ENCODE assay signal across 1 cellular context in the genomic region with DNA sequence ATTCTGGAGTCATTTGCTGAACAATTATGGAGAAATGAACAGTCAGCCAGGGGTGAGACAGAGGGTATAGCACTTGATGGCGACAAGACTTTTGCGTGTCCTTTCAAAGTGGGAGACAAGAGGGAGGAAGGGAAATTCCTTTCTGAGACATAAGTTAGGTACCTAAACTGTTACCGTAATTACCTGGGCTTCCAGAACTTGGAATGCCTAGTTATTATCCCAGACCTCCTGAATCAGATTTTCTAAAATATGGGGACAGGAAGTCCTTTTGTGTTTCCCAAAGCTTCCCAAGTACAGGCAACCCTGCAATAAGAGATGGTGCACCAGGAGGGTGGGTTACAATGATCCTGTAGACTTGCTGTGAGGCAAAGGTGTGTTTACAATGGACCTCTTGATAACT.
TF ChIP-seq lines count a peak whose summit lies in the region.

No MANE protein-coding gene starts in this region.

TF ChIP-seq in neural cell, 6 proteins besides CTCF, POLR2A, EP300 and RAD21 (continued from another document):
- TF ChIP-seq, protein P1, sequence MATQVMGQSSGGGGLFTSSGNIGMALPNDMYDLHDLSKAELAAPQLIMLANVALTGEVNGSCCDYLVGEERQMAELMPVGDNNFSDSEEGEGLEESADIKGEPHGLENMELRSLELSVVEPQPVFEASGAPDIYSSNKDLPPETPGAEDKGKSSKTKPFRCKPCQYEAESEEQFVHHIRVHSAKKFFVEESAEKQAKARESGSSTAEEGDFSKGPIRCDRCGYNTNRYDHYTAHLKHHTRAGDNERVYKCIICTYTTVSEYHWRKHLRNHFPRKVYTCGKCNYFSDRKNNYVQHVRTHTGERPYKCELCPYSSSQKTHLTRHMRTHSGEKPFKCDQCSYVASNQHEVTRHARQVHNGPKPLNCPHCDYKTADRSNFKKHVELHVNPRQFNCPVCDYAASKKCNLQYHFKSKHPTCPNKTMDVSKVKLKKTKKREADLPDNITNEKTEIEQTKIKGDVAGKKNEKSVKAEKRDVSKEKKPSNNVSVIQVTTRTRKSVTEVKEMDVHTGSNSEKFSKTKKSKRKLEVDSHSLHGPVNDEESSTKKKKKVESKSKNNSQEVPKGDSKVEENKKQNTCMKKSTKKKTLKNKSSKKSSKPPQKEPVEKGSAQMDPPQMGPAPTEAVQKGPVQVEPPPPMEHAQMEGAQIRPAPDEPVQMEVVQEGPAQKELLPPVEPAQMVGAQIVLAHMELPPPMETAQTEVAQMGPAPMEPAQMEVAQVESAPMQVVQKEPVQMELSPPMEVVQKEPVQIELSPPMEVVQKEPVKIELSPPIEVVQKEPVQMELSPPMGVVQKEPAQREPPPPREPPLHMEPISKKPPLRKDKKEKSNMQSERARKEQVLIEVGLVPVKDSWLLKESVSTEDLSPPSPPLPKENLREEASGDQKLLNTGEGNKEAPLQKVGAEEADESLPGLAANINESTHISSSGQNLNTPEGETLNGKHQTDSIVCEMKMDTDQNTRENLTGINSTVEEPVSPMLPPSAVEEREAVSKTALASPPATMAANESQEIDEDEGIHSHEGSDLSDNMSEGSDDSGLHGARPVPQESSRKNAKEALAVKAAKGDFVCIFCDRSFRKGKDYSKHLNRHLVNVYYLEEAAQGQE (IDR thresholded peaks at IDR 0.05; ENCODE audit: borderline replicate concordance) = no peak
